Comparison of ENCODE assay signal across 19 cellular contexts in the genomic region with DNA sequence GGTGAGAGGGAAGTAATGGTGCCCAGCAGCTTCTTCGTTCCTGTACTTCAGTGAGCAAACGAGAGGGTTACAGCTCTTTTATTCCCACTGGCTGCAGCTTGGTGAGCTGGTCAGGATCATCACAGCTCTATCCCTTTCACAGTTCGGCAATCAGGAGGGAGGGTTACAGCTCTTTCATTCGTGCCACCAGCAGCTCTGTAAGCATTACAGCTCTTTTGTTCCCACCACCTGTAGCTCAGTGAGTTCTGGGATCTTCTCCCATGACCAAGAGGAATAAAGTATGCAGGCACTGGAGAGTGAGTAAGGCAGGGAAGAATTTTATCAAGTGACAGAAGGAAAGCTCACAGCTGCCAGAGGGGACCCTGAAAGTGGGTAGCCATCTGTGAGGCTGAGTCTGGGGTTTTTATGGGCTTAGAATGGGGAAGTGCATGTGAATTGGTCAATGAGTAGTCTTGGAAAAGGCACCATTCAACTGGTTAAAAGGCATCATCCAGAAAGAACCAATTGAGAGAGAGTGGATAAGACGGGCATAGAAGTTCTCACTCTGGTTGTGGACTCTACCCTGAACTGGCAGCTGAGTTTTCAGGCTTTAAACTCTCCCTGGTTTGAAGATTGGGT.
DNase-seq lines count a peak whose midpoint lies in the region; ATAC-seq and TF ChIP-seq lines count a peak whose summit lies in the region.
"Had no signal": no experiment of that assay in that cellular context is flagged by ENCODE, and none has a peak within 500 bp of the region (broad histone marks: within the 10 kb centered on the region; RNA-seq: fewer than 3 reads in every experiment).

No MANE protein-coding gene starts in this region.

- no peaks in the 10 kb centered on the region for H3K36me3 ChIP-seq in HEK293 (ENCODE audit: control insufficient read depth in 2 of 2, insufficient read depth in 1 of 2, low read length in 2 of 2)
- H3K36me3 ChIP-seq in testis (ENCODE audit: low read depth, missing control alignments) = no peaks in the 10 kb centered on the region
- H3K36me3 ChIP-seq: BE2C, HAP-1 had no signal

- TF ChIP-seq CTCF in HEK293 (tag by site-specific recombination; IDR thresholded peaks at IDR 0.05) = no peak
- no peak for TF ChIP-seq CTCF in WTC11 (IDR thresholded peaks at IDR 0.05)
- TF ChIP-seq CTCF in testis (IDR thresholded peaks at IDR 0.05) = no peak

- H3K9me3 ChIP-seq in HEK293 (ENCODE audit: control insufficient read depth, insufficient read depth, low read depth, low read length) (no peaks in the 10 kb centered on the region), testis (no peaks in the 10 kb centered on the region)
- H3K9me3 ChIP-seq: BE2C, HAP-1 had no signal

- POLR2A ChIA-PET in HEK293 (lab: Yijun Ruan, JAX) (no interaction called here), WTC11 (lab: Charles Lee) (no interaction called here)

- peaks cover 7% of the 10 kb centered on the region for H3K4me1 Mint-ChIP-seq in WTC11
- H3K4me1 Mint-ChIP-seq: CD8-positive, alpha-beta memory T cell had no signal

- TF ChIP-seq POLR2A in testis (IDR thresholded peaks at IDR 0.05) = no peak

- CTCF ChIA-PET in HEK293 (lab: Yijun Ruan, JAX) (no interaction called here), WTC11 (lab: Charles Lee) (no interaction called here)

- intact Hi-C loops in left colon (cut with DNase I, micrococcal nuclease) (no loop called here), testis (cut with DNase I; ENCODE audit: low total_unique reads) (no loop called here)

- WGBS in testis, 2 donors = 93 to 98% methylated on average over 5 of the region's 5 CpGs

- H3K9me3 Mint-ChIP-seq in WTC11 = no peaks in the 10 kb centered on the region

- peak; percentile 41; the same call in 1 of the 2 replicates for ATAC-seq in WTC11
- ATAC-seq in HG02938 (IDR thresholded peaks at IDR 0.05; ENCODE audit: unreplicated experiment) = no peak
- no peak for ATAC-seq in HG03108 (IDR thresholded peaks at IDR 0.05; ENCODE audit: unreplicated experiment)
- no peak for ATAC-seq in left colon
- ATAC-seq: HepG2 had no signal

- no peak for DNase-seq in WTC11 (ENCODE audit: low spot score)
- DNase-seq in islet precursor cell = peak; percentile 54
- no peak for DNase-seq in left colon
- DNase-seq in testis = no peak
- DNase-seq: ACHN; BE2C; C1 segment of cervical spinal cord; CD4-positive, CD25-positive, alpha-beta regulatory T cell; CD8-positive, alpha-beta memory T cell; COR-L47; DMS79; GDM1; GOT3 had no signal

- H3K27me3 Mint-ChIP-seq in WTC11 (ENCODE audit: low read depth) = no peaks in the 10 kb centered on the region

- no peaks in the 10 kb centered on the region for H3K27me3 ChIP-seq in testis
- H3K27me3 ChIP-seq: BE2C had no signal

- H3K4me1 ChIP-seq in HEK293 (ENCODE audit: control insufficient read depth, insufficient read depth, low read length) = no peaks in the 10 kb centered on the region
- H3K4me1 ChIP-seq in testis = no peaks in the 10 kb centered on the region
- H3K4me1 ChIP-seq: BE2C, HAP-1 had no signal

- no peak overlapping the region for H3K4me3 Mint-ChIP-seq in WTC11
- H3K4me3 Mint-ChIP-seq: CD4-positive, CD25-positive, alpha-beta regulatory T cell had no signal

- H3K27ac ChIP-seq in HEK293 (ENCODE audit: extremely low read depth, low read depth, low read length) (no peak overlapping the region), testis (no peak overlapping the region)
- H3K27ac ChIP-seq: KMS-11 had no signal

- H3K4me3 ChIP-seq in HEK293 (ENCODE audit: low read depth, low read length) (no peak overlapping the region), testis (no peak overlapping the region)
- H3K4me3 ChIP-seq: HAP-1 had no signal

- no peak overlapping the region for H3K27ac Mint-ChIP-seq in WTC11
- H3K27ac Mint-ChIP-seq: CD8-positive, alpha-beta memory T cell had no signal

- no peaks in the 10 kb centered on the region for H3K36me3 Mint-ChIP-seq in WTC11
- H3K36me3 Mint-ChIP-seq: CD4-positive, CD25-positive, alpha-beta regulatory T cell; CD8-positive, alpha-beta memory T cell had no signal

TF ChIP-seq in HEK293, 187 proteins besides CTCF, POLR2A, EP300 and RAD21:
- TF ChIP-seq TRIM28 (IDR thresholded peaks at IDR 0.05; ENCODE audit: borderline replicate concordance, low read length) = peak; percentile 24; the same call in 1 of the 2 replicates
- no peak for TF ChIP-seq ZNF114 (tag by site-specific recombination; IDR thresholded peaks at IDR 0.05)
- 0 out of 2 replicates have a peak, but pooled peaks have one; percentile 16 for TF ChIP-seq SCRT2 (tag by site-specific recombination; IDR thresholded peaks at IDR 0.05)

TF ChIP-seq in WTC11, 78 proteins besides CTCF, POLR2A, EP300 and RAD21:
- TF ChIP-seq, protein P1, sequence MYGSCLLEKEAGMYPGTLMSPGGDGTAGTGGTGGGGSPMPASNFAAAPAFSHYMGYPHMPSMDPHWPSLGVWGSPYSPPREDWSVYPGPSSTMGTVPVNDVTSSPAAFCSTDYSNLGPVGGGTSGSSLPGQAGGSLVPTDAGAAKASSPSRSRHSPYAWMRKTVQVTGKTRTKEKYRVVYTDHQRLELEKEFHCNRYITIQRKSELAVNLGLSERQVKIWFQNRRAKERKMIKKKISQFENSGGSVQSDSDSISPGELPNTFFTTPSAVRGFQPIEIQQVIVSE (CRISPR knock-in tag; IDR thresholded peaks at IDR 0.05; ENCODE audit: borderline replicate concordance) = no peak
- TF ChIP-seq, protein P2, sequence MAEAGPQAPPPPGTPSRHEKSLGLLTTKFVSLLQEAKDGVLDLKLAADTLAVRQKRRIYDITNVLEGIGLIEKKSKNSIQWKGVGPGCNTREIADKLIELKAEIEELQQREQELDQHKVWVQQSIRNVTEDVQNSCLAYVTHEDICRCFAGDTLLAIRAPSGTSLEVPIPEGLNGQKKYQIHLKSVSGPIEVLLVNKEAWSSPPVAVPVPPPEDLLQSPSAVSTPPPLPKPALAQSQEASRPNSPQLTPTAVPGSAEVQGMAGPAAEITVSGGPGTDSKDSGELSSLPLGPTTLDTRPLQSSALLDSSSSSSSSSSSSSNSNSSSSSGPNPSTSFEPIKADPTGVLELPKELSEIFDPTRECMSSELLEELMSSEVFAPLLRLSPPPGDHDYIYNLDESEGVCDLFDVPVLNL (CRISPR knock-in tag; IDR thresholded peaks at IDR 0.05; ENCODE audit: borderline replicate concordance, low read depth) = no peak
- TF ChIP-seq CREB1 (CRISPR knock-in tag; IDR thresholded peaks at IDR 0.05) (no peak), TCF7 (CRISPR knock-in tag; IDR thresholded peaks at IDR 0.05; ENCODE audit: low read depth) (no peak)
- TF ChIP-seq, protein P3, sequence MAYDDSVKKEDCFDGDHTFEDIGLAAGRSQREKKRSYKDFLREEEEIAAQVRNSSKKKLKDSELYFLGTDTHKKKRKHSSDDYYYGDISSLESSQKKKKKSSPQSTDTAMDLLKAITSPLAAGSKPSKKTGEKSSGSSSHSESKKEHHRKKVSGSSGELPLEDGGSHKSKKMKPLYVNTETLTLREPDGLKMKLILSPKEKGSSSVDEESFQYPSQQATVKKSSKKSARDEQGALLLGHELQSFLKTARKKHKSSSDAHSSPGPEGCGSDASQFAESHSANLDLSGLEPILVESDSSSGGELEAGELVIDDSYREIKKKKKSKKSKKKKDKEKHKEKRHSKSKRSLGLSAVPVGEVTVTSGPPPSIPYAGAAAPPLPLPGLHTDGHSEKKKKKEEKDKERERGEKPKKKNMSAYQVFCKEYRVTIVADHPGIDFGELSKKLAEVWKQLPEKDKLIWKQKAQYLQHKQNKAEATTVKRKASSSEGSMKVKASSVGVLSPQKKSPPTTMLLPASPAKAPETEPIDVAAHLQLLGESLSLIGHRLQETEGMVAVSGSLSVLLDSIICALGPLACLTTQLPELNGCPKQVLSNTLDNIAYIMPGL (CRISPR knock-in tag; IDR thresholded peaks at IDR 0.05) = no peak
